ENCODE assay signal across 1 cellular context in the genomic region with DNA sequence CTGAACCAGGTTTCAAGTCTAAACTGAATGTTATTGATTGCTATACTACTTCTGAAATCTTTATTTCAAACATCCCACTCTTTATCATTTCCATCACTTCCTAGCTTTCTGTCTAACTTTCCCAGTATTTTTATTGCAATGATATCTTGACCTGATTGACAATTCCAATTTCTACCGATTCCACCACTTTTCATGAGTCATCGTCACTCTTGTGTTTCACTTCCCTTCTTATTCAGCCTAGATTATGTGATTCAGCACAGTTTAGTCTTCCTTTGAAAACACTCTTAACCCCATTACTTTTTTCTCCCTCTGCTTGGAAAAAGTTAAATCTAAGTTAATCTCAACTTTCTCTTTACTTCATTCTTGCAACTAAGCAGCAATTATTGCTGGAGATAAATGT.
A peak's percentile ranks its signal among the peaks of the same experiment; 100 is the strongest.
TF ChIP-seq lines count a peak whose summit lies in the region.

No MANE protein-coding gene starts in this region.

TF ChIP-seq in K562, 482 proteins besides CTCF, POLR2A, EP300 and RAD21 (continued from another document and continues in another):
- TF ChIP-seq, protein P1, sequence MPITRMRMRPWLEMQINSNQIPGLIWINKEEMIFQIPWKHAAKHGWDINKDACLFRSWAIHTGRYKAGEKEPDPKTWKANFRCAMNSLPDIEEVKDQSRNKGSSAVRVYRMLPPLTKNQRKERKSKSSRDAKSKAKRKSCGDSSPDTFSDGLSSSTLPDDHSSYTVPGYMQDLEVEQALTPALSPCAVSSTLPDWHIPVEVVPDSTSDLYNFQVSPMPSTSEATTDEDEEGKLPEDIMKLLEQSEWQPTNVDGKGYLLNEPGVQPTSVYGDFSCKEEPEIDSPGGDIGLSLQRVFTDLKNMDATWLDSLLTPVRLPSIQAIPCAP (CRISPR knock-in tag; IDR thresholded peaks at IDR 0.05; ENCODE audit: borderline replicate concordance): no peak
- TF ChIP-seq, protein P2, sequence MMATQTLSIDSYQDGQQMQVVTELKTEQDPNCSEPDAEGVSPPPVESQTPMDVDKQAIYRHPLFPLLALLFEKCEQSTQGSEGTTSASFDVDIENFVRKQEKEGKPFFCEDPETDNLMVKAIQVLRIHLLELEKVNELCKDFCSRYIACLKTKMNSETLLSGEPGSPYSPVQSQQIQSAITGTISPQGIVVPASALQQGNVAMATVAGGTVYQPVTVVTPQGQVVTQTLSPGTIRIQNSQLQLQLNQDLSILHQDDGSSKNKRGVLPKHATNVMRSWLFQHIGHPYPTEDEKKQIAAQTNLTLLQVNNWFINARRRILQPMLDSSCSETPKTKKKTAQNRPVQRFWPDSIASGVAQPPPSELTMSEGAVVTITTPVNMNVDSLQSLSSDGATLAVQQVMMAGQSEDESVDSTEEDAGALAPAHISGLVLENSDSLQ (IDR thresholded peaks at IDR 0.05): peak; percentile 49
- TF ChIP-seq, protein P3, sequence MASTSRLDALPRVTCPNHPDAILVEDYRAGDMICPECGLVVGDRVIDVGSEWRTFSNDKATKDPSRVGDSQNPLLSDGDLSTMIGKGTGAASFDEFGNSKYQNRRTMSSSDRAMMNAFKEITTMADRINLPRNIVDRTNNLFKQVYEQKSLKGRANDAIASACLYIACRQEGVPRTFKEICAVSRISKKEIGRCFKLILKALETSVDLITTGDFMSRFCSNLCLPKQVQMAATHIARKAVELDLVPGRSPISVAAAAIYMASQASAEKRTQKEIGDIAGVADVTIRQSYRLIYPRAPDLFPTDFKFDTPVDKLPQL (IDR thresholded peaks at IDR 0.05; ENCODE audit: extremely low read depth, insufficient read length): no peak
- no peak for TF ChIP-seq ZNF274 (IDR thresholded peaks at IDR 0.05; ENCODE audit: borderline replicate concordance, low read depth, low read length)
- no peak for TF ChIP-seq ZKSCAN3 (CRISPR knock-in tag; IDR thresholded peaks at IDR 0.05)
- TF ChIP-seq, protein P4, sequence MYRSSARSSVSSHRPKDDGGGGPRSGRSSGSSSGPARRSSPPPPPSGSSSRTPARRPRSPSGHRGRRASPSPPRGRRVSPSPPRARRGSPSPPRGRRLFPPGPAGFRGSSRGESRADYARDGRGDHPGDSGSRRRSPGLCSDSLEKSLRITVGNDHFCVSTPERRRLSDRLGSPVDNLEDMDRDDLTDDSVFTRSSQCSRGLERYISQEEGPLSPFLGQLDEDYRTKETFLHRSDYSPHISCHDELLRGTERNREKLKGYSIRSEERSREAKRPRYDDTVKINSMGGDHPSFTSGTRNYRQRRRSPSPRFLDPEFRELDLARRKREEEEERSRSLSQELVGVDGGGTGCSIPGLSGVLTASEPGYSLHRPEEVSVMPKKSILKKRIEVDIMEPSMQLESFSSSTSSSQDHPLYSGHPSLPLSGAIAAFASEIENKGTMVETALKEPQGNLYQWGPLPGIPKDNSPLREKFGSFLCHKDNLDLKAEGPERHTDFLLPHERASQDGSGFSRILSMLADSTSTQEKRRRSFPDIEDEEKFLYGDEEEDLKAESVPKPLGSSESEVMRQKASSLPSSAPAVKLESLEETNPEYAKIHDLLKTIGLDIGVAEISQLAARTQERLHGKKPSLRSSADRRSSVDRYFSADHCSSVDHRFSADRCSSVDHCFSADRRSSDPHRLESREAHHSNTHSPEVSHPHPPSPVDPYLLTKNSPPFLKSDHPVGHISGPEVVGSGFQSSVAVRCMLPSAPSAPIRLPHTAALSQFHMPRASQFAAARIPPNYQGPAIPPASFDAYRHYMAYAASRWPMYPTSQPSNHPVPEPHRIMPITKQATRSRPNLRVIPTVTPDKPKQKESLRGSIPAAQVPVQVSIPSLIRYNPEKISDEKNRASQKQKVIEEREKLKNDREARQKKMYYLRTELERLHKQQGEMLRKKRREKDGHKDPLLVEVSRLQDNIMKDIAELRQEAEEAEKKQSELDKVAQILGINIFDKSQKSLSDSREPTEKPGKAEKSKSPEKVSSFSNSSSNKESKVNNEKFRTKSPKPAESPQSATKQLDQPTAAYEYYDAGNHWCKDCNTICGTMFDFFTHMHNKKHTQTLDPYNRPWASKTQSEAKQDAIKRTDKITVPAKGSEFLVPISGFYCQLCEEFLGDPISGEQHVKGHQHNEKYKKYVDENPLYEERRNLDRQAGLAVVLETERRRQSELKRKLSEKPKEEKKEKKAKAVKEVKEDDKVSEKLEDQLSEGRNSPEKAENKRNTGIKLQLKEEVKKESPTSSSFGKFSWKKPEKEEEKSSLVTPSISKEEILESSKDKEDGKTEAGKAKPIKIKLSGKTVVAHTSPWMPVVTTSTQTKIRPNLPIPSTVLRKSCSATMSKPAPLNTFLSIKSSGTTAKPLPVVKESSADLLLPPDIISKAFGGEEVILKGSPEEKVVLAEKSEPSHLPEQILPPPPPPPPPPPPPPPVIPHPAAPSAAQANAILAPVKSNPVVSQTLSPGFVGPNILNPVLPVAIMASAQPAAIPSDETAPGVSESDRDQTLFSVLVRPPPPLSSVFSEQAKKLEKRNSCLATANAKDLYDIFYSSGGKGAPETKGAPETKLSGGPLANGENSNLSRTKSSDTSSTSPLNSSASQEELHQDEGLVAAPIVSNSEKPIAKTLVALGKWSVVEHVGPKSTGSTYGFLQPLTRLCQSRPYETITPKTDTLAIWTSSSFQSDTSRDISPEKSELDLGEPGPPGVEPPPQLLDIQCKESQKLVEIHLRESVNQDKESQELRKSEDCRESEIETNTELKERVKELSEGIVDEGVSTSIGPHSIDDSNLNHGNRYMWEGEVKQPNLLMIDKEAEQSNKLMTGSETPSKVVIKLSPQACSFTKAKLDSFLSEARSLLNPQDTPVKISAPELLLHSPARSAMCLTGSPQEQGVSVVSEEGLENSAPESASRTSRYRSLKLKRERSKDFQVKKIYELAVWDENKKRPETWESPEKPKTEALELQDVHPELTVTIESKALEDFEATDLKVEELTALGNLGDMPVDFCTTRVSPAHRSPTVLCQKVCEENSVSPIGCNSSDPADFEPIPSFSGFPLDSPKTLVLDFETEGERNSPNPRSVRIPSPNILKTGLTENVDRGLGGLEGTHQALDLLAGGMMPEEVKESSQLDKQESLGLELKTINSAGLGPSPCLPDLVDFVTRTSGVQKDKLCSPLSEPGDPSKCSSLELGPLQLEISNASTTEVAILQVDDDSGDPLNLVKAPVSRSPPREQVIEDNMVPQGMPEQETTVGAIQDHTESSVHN (IDR thresholded peaks at IDR 0.05; ENCODE audit: borderline replicate concordance in 1 of 2, low read depth in 1 of 2): no peak
- TF ChIP-seq, protein P5, sequence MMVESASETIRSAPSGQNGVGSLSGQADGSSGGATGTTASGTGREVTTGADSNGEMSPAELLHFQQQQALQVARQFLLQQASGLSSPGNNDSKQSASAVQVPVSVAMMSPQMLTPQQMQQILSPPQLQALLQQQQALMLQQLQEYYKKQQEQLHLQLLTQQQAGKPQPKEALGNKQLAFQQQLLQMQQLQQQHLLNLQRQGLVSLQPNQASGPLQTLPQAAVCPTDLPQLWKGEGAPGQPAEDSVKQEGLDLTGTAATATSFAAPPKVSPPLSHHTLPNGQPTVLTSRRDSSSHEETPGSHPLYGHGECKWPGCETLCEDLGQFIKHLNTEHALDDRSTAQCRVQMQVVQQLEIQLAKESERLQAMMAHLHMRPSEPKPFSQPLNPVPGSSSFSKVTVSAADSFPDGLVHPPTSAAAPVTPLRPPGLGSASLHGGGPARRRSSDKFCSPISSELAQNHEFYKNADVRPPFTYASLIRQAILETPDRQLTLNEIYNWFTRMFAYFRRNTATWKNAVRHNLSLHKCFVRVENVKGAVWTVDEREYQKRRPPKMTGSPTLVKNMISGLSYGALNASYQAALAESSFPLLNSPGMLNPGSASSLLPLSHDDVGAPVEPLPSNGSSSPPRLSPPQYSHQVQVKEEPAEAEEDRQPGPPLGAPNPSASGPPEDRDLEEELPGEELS (CRISPR knock-in tag; IDR thresholded peaks at IDR 0.05; ENCODE audit: borderline replicate concordance): no peak
- no peak for TF ChIP-seq PCBP2 (IDR thresholded peaks at IDR 0.05; ENCODE audit: low read depth, low read length, poor library complexity, severe bottlenecking)
- TF ChIP-seq HDAC8 (tag; IDR thresholded peaks at IDR 0.05): no peak
- TF ChIP-seq GATA2 (CRISPR knock-in tag; IDR thresholded peaks at IDR 0.05): no peak
- no peak for TF ChIP-seq POLR2AphosphoS5 (IDR thresholded peaks at IDR 0.05; ENCODE audit: control insufficient read depth, insufficient read depth, low read depth, low read length)
- TF ChIP-seq, protein P6, sequence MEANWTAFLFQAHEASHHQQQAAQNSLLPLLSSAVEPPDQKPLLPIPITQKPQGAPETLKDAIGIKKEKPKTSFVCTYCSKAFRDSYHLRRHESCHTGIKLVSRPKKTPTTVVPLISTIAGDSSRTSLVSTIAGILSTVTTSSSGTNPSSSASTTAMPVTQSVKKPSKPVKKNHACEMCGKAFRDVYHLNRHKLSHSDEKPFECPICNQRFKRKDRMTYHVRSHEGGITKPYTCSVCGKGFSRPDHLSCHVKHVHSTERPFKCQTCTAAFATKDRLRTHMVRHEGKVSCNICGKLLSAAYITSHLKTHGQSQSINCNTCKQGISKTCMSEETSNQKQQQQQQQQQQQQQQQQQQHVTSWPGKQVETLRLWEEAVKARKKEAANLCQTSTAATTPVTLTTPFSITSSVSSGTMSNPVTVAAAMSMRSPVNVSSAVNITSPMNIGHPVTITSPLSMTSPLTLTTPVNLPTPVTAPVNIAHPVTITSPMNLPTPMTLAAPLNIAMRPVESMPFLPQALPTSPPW (CRISPR knock-in tag; IDR thresholded peaks at IDR 0.05): no peak
- TF ChIP-seq KLF10 (CRISPR knock-in tag; IDR thresholded peaks at IDR 0.05): no peak
- TF ChIP-seq, protein P7, sequence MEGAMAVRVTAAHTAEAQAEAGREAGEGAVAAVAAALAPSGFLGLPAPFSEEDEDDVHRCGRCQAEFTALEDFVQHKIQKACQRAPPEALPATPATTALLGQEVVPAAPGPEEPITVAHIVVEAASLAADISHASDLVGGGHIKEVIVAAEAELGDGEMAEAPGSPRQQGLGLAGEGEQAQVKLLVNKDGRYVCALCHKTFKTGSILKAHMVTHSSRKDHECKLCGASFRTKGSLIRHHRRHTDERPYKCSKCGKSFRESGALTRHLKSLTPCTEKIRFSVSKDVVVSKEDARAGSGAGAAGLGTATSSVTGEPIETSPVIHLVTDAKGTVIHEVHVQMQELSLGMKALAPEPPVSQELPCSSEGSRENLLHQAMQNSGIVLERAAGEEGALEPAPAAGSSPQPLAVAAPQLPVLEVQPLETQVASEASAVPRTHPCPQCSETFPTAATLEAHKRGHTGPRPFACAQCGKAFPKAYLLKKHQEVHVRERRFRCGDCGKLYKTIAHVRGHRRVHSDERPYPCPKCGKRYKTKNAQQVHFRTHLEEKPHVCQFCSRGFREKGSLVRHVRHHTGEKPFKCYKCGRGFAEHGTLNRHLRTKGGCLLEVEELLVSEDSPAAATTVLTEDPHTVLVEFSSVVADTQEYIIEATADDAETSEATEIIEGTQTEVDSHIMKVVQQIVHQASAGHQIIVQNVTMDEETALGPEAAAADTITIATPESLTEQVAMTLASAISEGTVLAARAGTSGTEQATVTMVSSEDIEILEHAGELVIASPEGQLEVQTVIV (CRISPR knock-in tag; IDR thresholded peaks at IDR 0.05; ENCODE audit: borderline replicate concordance): no peak
- TF ChIP-seq HDAC3 (IDR thresholded peaks at IDR 0.05; ENCODE audit: borderline replicate concordance, partially characterized antibody): no peak
- no peak for TF ChIP-seq TEAD1 (CRISPR knock-in tag; IDR thresholded peaks at IDR 0.05)
- TF ChIP-seq ARID2 (IDR thresholded peaks at IDR 0.05): no peak
- no peak for TF ChIP-seq KAT2B (IDR thresholded peaks at IDR 0.05; ENCODE audit: low read depth, low read length)
- no peak for TF ChIP-seq MEF2A (IDR thresholded peaks at IDR 0.05; ENCODE audit: control insufficient read depth, low read depth, low read length)
- no peak for TF ChIP-seq ZNF253 (CRISPR knock-in tag; conservative IDR thresholded peaks at IDR 0.05)
- TF ChIP-seq NR3C1 (CRISPR knock-in tag; IDR thresholded peaks at IDR 0.05): no peak
- TF ChIP-seq PPARD (CRISPR knock-in tag; IDR thresholded peaks at IDR 0.05): no peak
- no peak for TF ChIP-seq ZEB2 (IDR thresholded peaks at IDR 0.05)
- no peak for TF ChIP-seq TCFL5 (CRISPR knock-in tag; conservative IDR thresholded peaks at IDR 0.05)
- no peak for TF ChIP-seq KLF13 (tag; IDR thresholded peaks at IDR 0.05; ENCODE audit: borderline replicate concordance, low read depth)
- TF ChIP-seq, protein P8, sequence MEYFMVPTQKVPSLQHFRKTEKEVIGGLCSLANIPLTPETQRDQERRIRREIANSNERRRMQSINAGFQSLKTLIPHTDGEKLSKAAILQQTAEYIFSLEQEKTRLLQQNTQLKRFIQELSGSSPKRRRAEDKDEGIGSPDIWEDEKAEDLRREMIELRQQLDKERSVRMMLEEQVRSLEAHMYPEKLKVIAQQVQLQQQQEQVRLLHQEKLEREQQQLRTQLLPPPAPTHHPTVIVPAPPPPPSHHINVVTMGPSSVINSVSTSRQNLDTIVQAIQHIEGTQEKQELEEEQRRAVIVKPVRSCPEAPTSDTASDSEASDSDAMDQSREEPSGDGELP (CRISPR knock-in tag; IDR thresholded peaks at IDR 0.05; ENCODE audit: borderline replicate concordance): no peak
- TF ChIP-seq, protein P9, sequence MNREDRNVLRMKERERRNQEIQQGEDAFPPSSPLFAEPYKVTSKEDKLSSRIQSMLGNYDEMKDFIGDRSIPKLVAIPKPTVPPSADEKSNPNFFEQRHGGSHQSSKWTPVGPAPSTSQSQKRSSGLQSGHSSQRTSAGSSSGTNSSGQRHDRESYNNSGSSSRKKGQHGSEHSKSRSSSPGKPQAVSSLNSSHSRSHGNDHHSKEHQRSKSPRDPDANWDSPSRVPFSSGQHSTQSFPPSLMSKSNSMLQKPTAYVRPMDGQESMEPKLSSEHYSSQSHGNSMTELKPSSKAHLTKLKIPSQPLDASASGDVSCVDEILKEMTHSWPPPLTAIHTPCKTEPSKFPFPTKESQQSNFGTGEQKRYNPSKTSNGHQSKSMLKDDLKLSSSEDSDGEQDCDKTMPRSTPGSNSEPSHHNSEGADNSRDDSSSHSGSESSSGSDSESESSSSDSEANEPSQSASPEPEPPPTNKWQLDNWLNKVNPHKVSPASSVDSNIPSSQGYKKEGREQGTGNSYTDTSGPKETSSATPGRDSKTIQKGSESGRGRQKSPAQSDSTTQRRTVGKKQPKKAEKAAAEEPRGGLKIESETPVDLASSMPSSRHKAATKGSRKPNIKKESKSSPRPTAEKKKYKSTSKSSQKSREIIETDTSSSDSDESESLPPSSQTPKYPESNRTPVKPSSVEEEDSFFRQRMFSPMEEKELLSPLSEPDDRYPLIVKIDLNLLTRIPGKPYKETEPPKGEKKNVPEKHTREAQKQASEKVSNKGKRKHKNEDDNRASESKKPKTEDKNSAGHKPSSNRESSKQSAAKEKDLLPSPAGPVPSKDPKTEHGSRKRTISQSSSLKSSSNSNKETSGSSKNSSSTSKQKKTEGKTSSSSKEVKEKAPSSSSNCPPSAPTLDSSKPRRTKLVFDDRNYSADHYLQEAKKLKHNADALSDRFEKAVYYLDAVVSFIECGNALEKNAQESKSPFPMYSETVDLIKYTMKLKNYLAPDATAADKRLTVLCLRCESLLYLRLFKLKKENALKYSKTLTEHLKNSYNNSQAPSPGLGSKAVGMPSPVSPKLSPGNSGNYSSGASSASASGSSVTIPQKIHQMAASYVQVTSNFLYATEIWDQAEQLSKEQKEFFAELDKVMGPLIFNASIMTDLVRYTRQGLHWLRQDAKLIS (CRISPR knock-in tag; IDR thresholded peaks at IDR 0.05): no peak
- no peak for TF ChIP-seq NFXL1 (CRISPR knock-in tag; IDR thresholded peaks at IDR 0.05)
- TF ChIP-seq, protein P10, sequence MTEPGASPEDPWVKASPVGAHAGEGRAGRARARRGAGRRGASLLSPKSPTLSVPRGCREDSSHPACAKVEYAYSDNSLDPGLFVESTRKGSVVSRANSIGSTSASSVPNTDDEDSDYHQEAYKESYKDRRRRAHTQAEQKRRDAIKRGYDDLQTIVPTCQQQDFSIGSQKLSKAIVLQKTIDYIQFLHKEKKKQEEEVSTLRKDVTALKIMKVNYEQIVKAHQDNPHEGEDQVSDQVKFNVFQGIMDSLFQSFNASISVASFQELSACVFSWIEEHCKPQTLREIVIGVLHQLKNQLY (CRISPR knock-in tag; conservative IDR thresholded peaks at IDR 0.05): no peak
